8 cellular contexts compared by ENCODE assay signal in the genomic region with DNA sequence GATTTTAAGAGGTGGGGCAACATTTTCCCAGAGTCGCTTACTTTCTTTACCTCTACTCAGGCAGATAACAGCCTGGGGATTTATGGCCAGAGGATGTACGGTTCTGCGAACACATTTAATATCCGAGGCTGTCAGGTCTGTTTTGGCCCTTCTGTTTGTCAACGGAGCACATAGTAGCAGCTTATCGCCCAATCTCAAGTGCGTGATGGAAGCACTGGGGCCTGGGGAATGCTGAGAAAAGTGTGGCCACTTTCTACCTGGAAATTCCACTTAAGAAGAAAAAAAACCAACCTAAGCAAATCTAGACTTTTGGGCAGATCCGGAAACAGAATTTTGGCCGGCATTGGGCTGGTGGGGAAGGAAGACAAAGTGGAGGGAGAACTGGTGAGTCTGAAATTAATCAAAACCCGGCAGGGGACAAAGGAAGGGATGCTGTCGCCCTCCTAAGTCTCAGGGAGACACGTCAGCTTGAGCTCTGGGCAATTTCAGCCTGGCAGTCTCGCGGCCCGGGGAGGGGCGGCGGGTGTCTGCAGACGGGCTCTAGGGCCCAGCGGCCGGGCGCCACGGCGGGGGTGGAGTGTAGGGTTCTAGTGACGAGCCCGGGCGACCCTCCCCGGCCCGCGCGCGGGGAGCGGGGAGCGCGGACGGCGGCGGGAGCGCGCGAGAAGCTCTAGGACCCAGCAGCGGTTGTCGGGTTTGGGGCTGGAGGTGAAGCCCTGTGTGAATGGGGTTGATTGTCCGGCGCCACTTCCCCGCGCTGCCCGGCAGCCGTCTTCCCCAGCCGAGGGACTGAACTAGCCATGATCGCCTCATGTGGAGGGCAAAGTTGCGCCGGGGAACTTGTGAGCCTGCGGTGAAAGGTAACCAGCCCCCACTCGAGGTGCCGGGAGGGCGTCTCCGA. TPM values are rescaled to one million over a fixed set of nuclear protein-coding genes. Genes with fewer than 3 reads are reported as not detected.
DNase-seq lines count a peak whose midpoint lies in the region; ATAC-seq and TF ChIP-seq lines count a peak whose summit lies in the region.

A gene with protein sequence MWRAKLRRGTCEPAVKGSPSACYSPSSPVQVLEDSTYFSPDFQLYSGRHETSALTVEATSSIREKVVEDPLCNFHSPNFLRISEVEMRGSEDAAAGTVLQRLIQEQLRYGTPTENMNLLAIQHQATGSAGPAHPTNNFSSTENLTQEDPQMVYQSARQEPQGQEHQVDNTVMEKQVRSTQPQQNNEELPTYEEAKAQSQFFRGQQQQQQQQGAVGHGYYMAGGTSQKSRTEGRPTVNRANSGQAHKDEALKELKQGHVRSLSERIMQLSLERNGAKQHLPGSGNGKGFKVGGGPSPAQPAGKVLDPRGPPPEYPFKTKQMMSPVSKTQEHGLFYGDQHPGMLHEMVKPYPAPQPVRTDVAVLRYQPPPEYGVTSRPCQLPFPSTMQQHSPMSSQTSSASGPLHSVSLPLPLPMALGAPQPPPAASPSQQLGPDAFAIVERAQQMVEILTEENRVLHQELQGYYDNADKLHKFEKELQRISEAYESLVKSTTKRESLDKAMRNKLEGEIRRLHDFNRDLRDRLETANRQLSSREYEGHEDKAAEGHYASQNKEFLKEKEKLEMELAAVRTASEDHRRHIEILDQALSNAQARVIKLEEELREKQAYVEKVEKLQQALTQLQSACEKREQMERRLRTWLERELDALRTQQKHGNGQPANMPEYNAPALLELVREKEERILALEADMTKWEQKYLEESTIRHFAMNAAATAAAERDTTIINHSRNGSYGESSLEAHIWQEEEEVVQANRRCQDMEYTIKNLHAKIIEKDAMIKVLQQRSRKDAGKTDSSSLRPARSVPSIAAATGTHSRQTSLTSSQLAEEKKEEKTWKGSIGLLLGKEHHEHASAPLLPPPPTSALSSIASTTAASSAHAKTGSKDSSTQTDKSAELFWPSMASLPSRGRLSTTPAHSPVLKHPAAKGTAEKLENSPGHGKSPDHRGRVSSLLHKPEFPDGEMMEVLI (plus strand): TSS at position 656 of the 901 bp plus-strand sequence. CDS start 156 bp downstream, at position 812.

- 4 to 5% methylated on average over 43 to 54 of the region's 57 CpGs for WGBS in thyroid gland, 2 donors

- intact Hi-C loops in A673 (cut with micrococcal nuclease; ENCODE audit: unreplicated experiment), result loop anchor here (2.0 kb wide), 1 partner anchor 145 kb away; no protein-coding TSS in a partner anchor
- intact Hi-C loops in thyroid gland (cut with DNase I), result no loop called here

- H3K27ac Mint-ChIP-seq in activated T-cell treated with anti-CD3 and anti-CD28 coated beads, Interleukin-2, amount 50 U/mL, for 24 hours, result no peak within 1 kb of the TSS

- H3K4me3 ChIP-seq in A673 (ENCODE audit: low read depth, low read length, poor library complexity, severe bottlenecking) (peak within 1 kb of the TSS; percentile 82), fibroblast of pulmonary artery (replicated peaks; ENCODE audit: low read depth, low read length) (peak within 1 kb of the TSS; percentile 73), muscle layer of duodenum (ENCODE audit: low read depth in 1 of 2, low read length in 2 of 2) (peak within 1 kb of the TSS; percentile 80 to 82), thyroid gland (replicated peaks in 1 of 3) (peak within 1 kb of the TSS; percentile 71 to 93 (median 91))

- H3K27ac ChIP-seq in A673 (ENCODE audit: low read depth, low read length, poor library complexity, severe bottlenecking) (peak within 1 kb of the TSS; percentile 82), muscle layer of duodenum (ENCODE audit: low read length) (peak within 1 kb of the TSS; percentile 89), thyroid gland (peak within 1 kb of the TSS; percentile 87 to 94 (median 92))

- no peaks in the 10 kb centered on the region for H3K9me3 Mint-ChIP-seq in activated T-cell treated with anti-CD3 and anti-CD28 coated beads, Interleukin-2, amount 50 U/mL, for 24 hours

- H3K4me1 ChIP-seq in A673 (ENCODE audit: insufficient read depth, low read length, poor library complexity, severe bottlenecking), result peaks cover 14% of the 10 kb centered on the region
- peaks cover 9 to 33% of the 10 kb centered on the region in 2 donors for H3K4me1 ChIP-seq in muscle layer of duodenum (ENCODE audit: control insufficient read depth in 1 of 2, insufficient read depth in 2 of 2, low read length in 2 of 2)
- peaks cover 15 to 33% of the 10 kb centered on the region in 2 donors for H3K4me1 ChIP-seq in thyroid gland

- BruUV-seq in A673 (replicated peaks; lab: Mats Ljungman, UMichigan), result no TSS peak

- ATAC-seq in GM18502 (IDR thresholded peaks at IDR 0.05; ENCODE audit: poor library complexity, unreplicated experiment), result peak; percentile 79
- ATAC-seq in HG03064 (IDR thresholded peaks at IDR 0.05; ENCODE audit: low read depth, unreplicated experiment), result peak; percentile 46

- TF ChIP-seq CTCF in A673 (conservative IDR thresholded peaks at IDR 0.05; ENCODE audit: low read depth, low read length) (no peak), fibroblast of pulmonary artery (IDR thresholded peaks at IDR 0.05; ENCODE audit: low read length, missing control alignments) (no peak), thyroid gland (IDR thresholded peaks at IDR 0.05) (peak in 2 of 6 experiments; percentile 14 to 29)

- peak within 1 kb of the TSS; percentile 74 for H3K4me3 Mint-ChIP-seq in activated T-cell treated with anti-CD3 and anti-CD28 coated beads, Interleukin-2, amount 50 U/mL, for 24 hours

- no peaks in the 10 kb centered on the region for H3K9me3 ChIP-seq in A673 (ENCODE audit: low read depth, low read length, poor library complexity, severe bottlenecking)
- H3K9me3 ChIP-seq in muscle layer of duodenum (ENCODE audit: control insufficient read depth in 1 of 2, low read length in 2 of 2), result no peaks in the 10 kb centered on the region
- H3K9me3 ChIP-seq in thyroid gland, result no peaks in the 10 kb centered on the region

- CTCF ChIA-PET in A673 (lab: Charles Lee), result interaction anchor here (0.6 kb wide), 2 partner anchors 14 to 145 kb away, joined by 5 to 9 read pairs; no protein-coding TSS in a partner anchor

- no peaks in the 10 kb centered on the region for H3K36me3 Mint-ChIP-seq in activated T-cell treated with anti-CD3 and anti-CD28 coated beads, Interleukin-2, amount 50 U/mL, for 24 hours (ENCODE audit: low read depth)

- peak; percentile 48 to 76 for TF ChIP-seq POLR2A in thyroid gland (IDR thresholded peaks at IDR 0.05)

- peaks cover 9% of the 10 kb centered on the region for H3K4me1 Mint-ChIP-seq in activated T-cell treated with anti-CD3 and anti-CD28 coated beads, Interleukin-2, amount 50 U/mL, for 24 hours (ENCODE audit: low read depth)

- no peaks in the 10 kb centered on the region for H3K27me3 ChIP-seq in A673 (replicated peaks; ENCODE audit: insufficient read depth, low read depth, low read length, poor library complexity)
- H3K27me3 ChIP-seq in muscle layer of duodenum (ENCODE audit: low read depth, low read length), result no peaks in the 10 kb centered on the region
- H3K27me3 ChIP-seq in thyroid gland, result no peaks in the 10 kb centered on the region

- POLR2A ChIA-PET in A673 (lab: Charles Lee; ENCODE audit: low non-redundant PET), result interaction anchor here (0.5 to 0.7 kb wide), 2 partner anchors 43 to 106 kb away, joined by 3 read pairs; no protein-coding TSS in a partner anchor

- peaks cover 40% of the 10 kb centered on the region for H3K27me3 Mint-ChIP-seq in activated T-cell treated with anti-CD3 and anti-CD28 coated beads, Interleukin-2, amount 50 U/mL, for 24 hours

- DNase-seq in A673 (ENCODE audit: low spot score) (peak; percentile 99), NCI-H345 (lab: John Stamatoyannopoulos, UW) (peak; percentile 93), fibroblast of pulmonary artery (ENCODE audit: low read depth) (peak; percentile 86), thyroid gland (peak; percentile 94)
- DNase-seq in activated T-cell treated with anti-CD3 and anti-CD28 coated beads, Interleukin-2, amount 50 U/mL, for 24 hours, result peak; percentile 42

- H3K36me3 ChIP-seq in A673 (ENCODE audit: insufficient read depth, low read length, poor library complexity, severe bottlenecking), result no peaks in the 10 kb centered on the region
- H3K36me3 ChIP-seq in muscle layer of duodenum (ENCODE audit: control insufficient read depth in 1 of 2, insufficient read depth in 2 of 2, low read length in 2 of 2), result no peaks in the 10 kb centered on the region
- H3K36me3 ChIP-seq in thyroid gland, result no peaks in the 10 kb centered on the region

RNA-seq across cellular contexts. Expression of the gene that starts here (rescaled TPM):
- total RNA-seq in A673 (2021) (67.8 and 68.5 TPM in 2 replicates), thyroid gland (10 to 100 TPM; 34.1 to 51.2 (median 41.0) TPM)

Comparison
In these comparisons a context has a peak if more than half of its experiments do, and no peak if none do; other contexts are left out.
1. Peak in every context shown above with its lines: DNase-seq, ATAC-seq, H3K4me3 ChIP-seq and H3K27ac ChIP-seq.
2. DNase-seq: peak in every context shown above with its lines; median percentile 99 in A673; 94 in thyroid gland; 93 in NCI-H345; 86 in fibroblast of pulmonary artery; 42 in activated T-cell treated with anti-CD3 and anti-CD28 coated beads, Interleukin-2, amount 50 U/mL, for 24 hours.